8 cellular contexts compared by ENCODE assay signal in the genomic region with DNA sequence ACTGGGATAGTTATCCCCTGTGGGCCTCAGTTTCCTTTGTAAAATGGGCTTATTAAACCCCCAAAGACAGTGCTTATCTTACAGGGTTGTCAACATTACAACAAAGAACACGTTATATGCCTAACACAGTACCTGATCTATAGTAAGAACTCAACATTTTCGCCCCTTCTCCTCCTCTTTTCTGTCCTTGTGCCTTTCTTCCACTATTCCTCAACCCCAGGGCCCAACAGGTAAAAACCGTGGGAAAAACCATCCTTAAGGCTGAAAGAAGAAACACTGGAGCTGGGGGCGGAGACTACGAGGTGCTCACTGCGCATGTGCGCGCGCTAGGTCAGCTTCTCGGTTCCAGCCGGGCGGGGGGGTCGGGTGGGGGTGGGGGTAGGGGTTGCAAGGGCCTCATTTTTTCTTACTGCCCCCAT. TPM values are rescaled to one million over a fixed set of nuclear protein-coding genes. Genes with fewer than 3 reads are reported as not detected.
A peak's percentile ranks its signal among the peaks of the same experiment; 100 is the strongest.
DNase-seq lines count a peak whose midpoint lies in the region; ATAC-seq, FAIRE-seq and TF ChIP-seq lines count a peak whose summit lies in the region.

No MANE protein-coding gene starts in this region.

- no peak for TF ChIP-seq CTCF in HEK293 (tag by site-specific recombination; IDR thresholded peaks at IDR 0.05)

- no peaks in the 10 kb centered on the region for H3K9me3 Mint-ChIP-seq in activated T-cell treated with anti-CD3 and anti-CD28 coated beads, Interleukin-2, amount 50 U/mL, for 72 hours

- peak overlapping the region; percentile 85 to 87 for H3K4me3 Mint-ChIP-seq in activated T-cell treated with anti-CD3 and anti-CD28 coated beads, Interleukin-2, amount 50 U/mL, for 72 hours

- CTCF ChIA-PET in HEK293 (lab: Yijun Ruan, JAX), result interaction anchor here (0.7 kb wide), 1 partner anchor 23 kb away, joined by 6 read pairs; no protein-coding TSS in a partner anchor

- H3K27me3 Mint-ChIP-seq in activated T-cell treated with anti-CD3 and anti-CD28 coated beads, Interleukin-2, amount 50 U/mL, for 72 hours (ENCODE audit: low read depth), result peaks cover 5% of the 10 kb centered on the region

- peak overlapping the region; percentile 87 for H3K27ac Mint-ChIP-seq in activated T-cell treated with anti-CD3 and anti-CD28 coated beads, Interleukin-2, amount 50 U/mL, for 72 hours

- H3K4me1 ChIP-seq in HEK293 (ENCODE audit: control insufficient read depth, insufficient read depth, low read length), result no peaks in the 10 kb centered on the region

- peak; percentile 74 for DNase-seq in DMS153 treated with DMSO at 0.1 percent for 48 hours (lab: John Stamatoyannopoulos, UW; ENCODE audit: unreplicated experiment)
- DNase-seq in NCI-H187 treated with DMSO at 0.1 percent for 48 hours (lab: John Stamatoyannopoulos, UW), result peak; percentile 41
- DNase-seq in activated T-cell treated with anti-CD3 and anti-CD28 coated beads, Interleukin-2, amount 50 U/mL, for 72 hours, result no peak
- DNase-seq in frontal cortex (ENCODE audit: low spot score in 2 of 2), result peak; percentile 61 to 72
- DNase-seq in occipital lobe (lab: John Stamatoyannopoulos, UW), result peak; percentile 70
- no peak for DNase-seq in OCI-M1 (lab: John Stamatoyannopoulos, UW)
- DNase-seq in DMS79 (lab: John Stamatoyannopoulos, UW), result no peak

- H3K9me3 ChIP-seq in HEK293 (ENCODE audit: control insufficient read depth, insufficient read depth, low read depth, low read length), result no peaks in the 10 kb centered on the region

- no peak for FAIRE-seq in frontal cortex (lab: Jason Lieb, UNC)

- H3K27ac ChIP-seq in HEK293 (ENCODE audit: extremely low read depth, low read depth, low read length), result peak overlapping the region; percentile 98

- peaks cover 18% of the 10 kb centered on the region for H3K4me1 Mint-ChIP-seq in activated T-cell treated with anti-CD3 and anti-CD28 coated beads, Interleukin-2, amount 50 U/mL, for 72 hours (ENCODE audit: low read depth)

- H3K36me3 ChIP-seq in HEK293 (ENCODE audit: control insufficient read depth in 2 of 2, insufficient read depth in 1 of 2, low read length in 2 of 2), result no peaks in the 10 kb centered on the region; a peak in 1 of 3 replicates

- peak overlapping the region; percentile 68 for H3K4me3 ChIP-seq in HEK293 (ENCODE audit: low read depth, low read length)

- peak in 1 of 2 donors; percentile 14 for ATAC-seq in activated T-cell treated with anti-CD3 and anti-CD28 coated beads, Interleukin-2, amount 50 U/mL, for 72 hours (replicated peaks in 1 of 2)

- H3K36me3 Mint-ChIP-seq in activated T-cell treated with anti-CD3 and anti-CD28 coated beads, Interleukin-2, amount 50 U/mL, for 72 hours (ENCODE audit: insufficient read depth in 2 of 2), result peaks cover 2% of the 10 kb centered on the region in 2 donors

- POLR2A ChIA-PET in HEK293 (lab: Yijun Ruan, JAX), result interaction anchor here (0.6 to 1.0 kb wide), 7 partner anchors 26 to 1441 kb away, joined by 3 to 4 read pairs (median 3); a partner anchor contains a TSS

TF ChIP-seq in HEK293, 187 proteins besides CTCF, POLR2A, EP300 and RAD21:
- TF ChIP-seq, protein P1, sequence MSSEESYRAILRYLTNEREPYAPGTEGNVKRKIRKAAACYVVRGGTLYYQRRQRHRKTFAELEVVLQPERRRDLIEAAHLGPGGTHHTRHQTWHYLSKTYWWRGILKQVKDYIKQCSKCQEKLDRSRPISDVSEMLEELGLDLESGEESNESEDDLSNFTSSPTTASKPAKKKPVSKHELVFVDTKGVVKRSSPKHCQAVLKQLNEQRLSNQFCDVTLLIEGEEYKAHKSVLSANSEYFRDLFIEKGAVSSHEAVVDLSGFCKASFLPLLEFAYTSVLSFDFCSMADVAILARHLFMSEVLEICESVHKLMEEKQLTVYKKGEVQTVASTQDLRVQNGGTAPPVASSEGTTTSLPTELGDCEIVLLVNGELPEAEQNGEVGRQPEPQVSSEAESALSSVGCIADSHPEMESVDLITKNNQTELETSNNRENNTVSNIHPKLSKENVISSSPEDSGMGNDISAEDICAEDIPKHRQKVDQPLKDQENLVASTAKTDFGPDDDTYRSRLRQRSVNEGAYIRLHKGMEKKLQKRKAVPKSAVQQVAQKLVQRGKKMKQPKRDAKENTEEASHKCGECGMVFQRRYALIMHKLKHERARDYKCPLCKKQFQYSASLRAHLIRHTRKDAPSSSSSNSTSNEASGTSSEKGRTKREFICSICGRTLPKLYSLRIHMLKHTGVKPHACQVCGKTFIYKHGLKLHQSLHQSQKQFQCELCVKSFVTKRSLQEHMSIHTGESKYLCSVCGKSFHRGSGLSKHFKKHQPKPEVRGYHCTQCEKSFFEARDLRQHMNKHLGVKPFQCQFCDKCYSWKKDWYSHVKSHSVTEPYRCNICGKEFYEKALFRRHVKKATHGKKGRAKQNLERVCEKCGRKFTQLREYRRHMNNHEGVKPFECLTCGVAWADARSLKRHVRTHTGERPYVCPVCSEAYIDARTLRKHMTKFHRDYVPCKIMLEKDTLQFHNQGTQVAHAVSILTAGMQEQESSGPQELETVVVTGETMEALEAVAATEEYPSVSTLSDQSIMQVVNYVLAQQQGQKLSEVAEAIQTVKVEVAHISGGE (tag by site-specific recombination; conservative IDR thresholded peaks at IDR 0.05; ENCODE audit: low read depth), result no peak
- peak; percentile 91 for TF ChIP-seq SCRT2 (tag by site-specific recombination; IDR thresholded peaks at IDR 0.05)
- TF ChIP-seq, protein P2, sequence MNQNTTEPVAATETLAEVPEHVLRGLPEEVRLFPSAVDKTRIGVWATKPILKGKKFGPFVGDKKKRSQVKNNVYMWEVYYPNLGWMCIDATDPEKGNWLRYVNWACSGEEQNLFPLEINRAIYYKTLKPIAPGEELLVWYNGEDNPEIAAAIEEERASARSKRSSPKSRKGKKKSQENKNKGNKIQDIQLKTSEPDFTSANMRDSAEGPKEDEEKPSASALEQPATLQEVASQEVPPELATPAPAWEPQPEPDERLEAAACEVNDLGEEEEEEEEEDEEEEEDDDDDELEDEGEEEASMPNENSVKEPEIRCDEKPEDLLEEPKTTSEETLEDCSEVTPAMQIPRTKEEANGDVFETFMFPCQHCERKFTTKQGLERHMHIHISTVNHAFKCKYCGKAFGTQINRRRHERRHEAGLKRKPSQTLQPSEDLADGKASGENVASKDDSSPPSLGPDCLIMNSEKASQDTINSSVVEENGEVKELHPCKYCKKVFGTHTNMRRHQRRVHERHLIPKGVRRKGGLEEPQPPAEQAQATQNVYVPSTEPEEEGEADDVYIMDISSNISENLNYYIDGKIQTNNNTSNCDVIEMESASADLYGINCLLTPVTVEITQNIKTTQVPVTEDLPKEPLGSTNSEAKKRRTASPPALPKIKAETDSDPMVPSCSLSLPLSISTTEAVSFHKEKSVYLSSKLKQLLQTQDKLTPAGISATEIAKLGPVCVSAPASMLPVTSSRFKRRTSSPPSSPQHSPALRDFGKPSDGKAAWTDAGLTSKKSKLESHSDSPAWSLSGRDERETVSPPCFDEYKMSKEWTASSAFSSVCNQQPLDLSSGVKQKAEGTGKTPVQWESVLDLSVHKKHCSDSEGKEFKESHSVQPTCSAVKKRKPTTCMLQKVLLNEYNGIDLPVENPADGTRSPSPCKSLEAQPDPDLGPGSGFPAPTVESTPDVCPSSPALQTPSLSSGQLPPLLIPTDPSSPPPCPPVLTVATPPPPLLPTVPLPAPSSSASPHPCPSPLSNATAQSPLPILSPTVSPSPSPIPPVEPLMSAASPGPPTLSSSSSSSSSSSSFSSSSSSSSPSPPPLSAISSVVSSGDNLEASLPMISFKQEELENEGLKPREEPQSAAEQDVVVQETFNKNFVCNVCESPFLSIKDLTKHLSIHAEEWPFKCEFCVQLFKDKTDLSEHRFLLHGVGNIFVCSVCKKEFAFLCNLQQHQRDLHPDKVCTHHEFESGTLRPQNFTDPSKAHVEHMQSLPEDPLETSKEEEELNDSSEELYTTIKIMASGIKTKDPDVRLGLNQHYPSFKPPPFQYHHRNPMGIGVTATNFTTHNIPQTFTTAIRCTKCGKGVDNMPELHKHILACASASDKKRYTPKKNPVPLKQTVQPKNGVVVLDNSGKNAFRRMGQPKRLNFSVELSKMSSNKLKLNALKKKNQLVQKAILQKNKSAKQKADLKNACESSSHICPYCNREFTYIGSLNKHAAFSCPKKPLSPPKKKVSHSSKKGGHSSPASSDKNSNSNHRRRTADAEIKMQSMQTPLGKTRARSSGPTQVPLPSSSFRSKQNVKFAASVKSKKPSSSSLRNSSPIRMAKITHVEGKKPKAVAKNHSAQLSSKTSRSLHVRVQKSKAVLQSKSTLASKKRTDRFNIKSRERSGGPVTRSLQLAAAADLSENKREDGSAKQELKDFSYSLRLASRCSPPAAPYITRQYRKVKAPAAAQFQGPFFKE (tag by site-specific recombination; IDR thresholded peaks at IDR 0.05; ENCODE audit: borderline replicate concordance), result no peak

RNA-seq across cellular contexts. Expression of a gene that starts 0.4 kb away (rescaled TPM):
- 10 to 100 TPM; 35.1 to 41.4 TPM for total RNA-seq in activated T-cell treated with anti-CD3 and anti-CD28 coated beads, Interleukin-2, amount 50 U/mL, for 72 hours
- 77.5 TPM for total RNA-seq in frontal cortex
- total RNA-seq in occipital lobe, result 95.3 TPM

Comparison
In these comparisons a context has a peak if more than half of its experiments do, and no peak if none do; other contexts are left out.
1. DNase-seq: peak in DMS153 treated with DMSO at 0.1 percent for 48 hours (single experiment), NCI-H187 treated with DMSO at 0.1 percent for 48 hours (single experiment), frontal cortex (2 of 2) and occipital lobe (single experiment); none in activated T-cell treated with anti-CD3 and anti-CD28 coated beads, Interleukin-2, amount 50 U/mL, for 72 hours (0 of 2), OCI-M1 (single experiment) and DMS79 (single experiment).